In genomic region chr10:110684800-110685446, GRCh38 we compare ENCODE assay signal across 19 cellular contexts. TPM values are rescaled to one million over a fixed set of nuclear protein-coding genes. Genes with fewer than 3 reads are reported as not detected.
DNase-seq lines count a peak whose midpoint lies in the region; ATAC-seq, FAIRE-seq and TF ChIP-seq lines count a peak whose summit lies in the region.
"Had no signal": no experiment of that assay in that cellular context is flagged by ENCODE, and none has a peak within 500 bp of the region (broad histone marks: within the 10 kb centered on the region; RNA-seq: fewer than 3 reads in every experiment).

No MANE protein-coding gene starts in this region.

- H3K18ac ChIP-seq in IMR-90 (ENCODE audit: low read depth, low read length): peak overlapping the region; percentile 62

- peaks cover 3% of the 10 kb centered on the region for H3K9me3 Mint-ChIP-seq in endodermal cell
- H3K9me3 Mint-ChIP-seq: activated B cell treated with CpG ODN at 0.5 μM for 24 hours; effector memory CD8-positive, alpha-beta T cell had no signal

- no peak for TF ChIP-seq RAD21 in IMR-90 (IDR thresholded peaks at IDR 0.05; ENCODE audit: low read length)

- H2AFZ ChIP-seq in IMR-90 (replicated peaks; ENCODE audit: low read length, poor library complexity): peak overlapping the region; percentile 69

- 33% methylated on average over 11 of the region's 22 CpGs; no CpG with 5 or more reads in 1 of the 2 experiments for WGBS in IMR-90 (ENCODE audit: extremely low coverage in 2 of 2, insufficient read length in 1 of 2), 2 experiments
- WGBS in endodermal cell (ENCODE audit: insufficient coverage in 1 of 2, insufficient read length in 1 of 2), 2 experiments: 69 to 71% methylated on average over 17 to 22 of the region's 22 CpGs
- WGBS in small intestine, 3 donors: 71 to 81% (median 77%) methylated on average over 22 of the region's 22 CpGs
- 76% methylated on average over 22 of the region's 22 CpGs for WGBS in thyroid gland, 2 donors

- no peak overlapping the region for H3K27ac Mint-ChIP-seq in endodermal cell
- H3K27ac Mint-ChIP-seq: activated B cell treated with CpG ODN at 0.5 μM for 24 hours; activated CD8-positive, alpha-beta memory T cell treated with anti-CD3 and anti-CD28 coated beads, Interleukin-2, amount 10 ng/mL, durations not matched to agents 7 days and 5 days; effector memory CD8-positive, alpha-beta T cell had no signal

- H3K9ac ChIP-seq in IMR-90 (ENCODE audit: low read depth, low read length) (peak overlapping the region; percentile 50), endodermal cell (ENCODE audit: extremely low read depth, low read length, poor library complexity, severe bottlenecking) (no peak overlapping the region)

- dilution Hi-C loops in IMR-90 (cut with HindIII; ENCODE audit: low sequenced_read_pairs, unreplicated experiment): no loop called here

- DNase-seq in AG08395 (ENCODE audit: low spot score) (peak; percentile 78), IMR-90 (peak; percentile 85), endodermal cell (peak; percentile 73), iPS-NIHi11 (ENCODE audit: low spot score) (peak; percentile 30), small intestine (no peak), COR-L47 (lab: John Stamatoyannopoulos, UW) (no peak), thyroid gland (no peak)
- DNase-seq: activated B cell treated with CpG ODN at 0.5 μM for 24 hours; activated CD8-positive, alpha-beta memory T cell treated with anti-CD3 and anti-CD28 coated beads, Interleukin-2, amount 10 ng/mL, durations not matched to agents 7 days and 5 days; activated gamma-delta T cell treated with Interleukin-2 at 50 U/mL for 16 hours; effector memory CD8-positive, alpha-beta T cell; NCI-H2029; NCI-H748 treated with DMSO at 0.1 percent for 48 hours; stimulated activated CD4-positive, alpha-beta T cell treated with anti-CD3 and anti-CD28 coated beads, Interleukin-15, amount 100 ng/mL, for 24 hours had no signal

- H3K9me3 ChIP-seq in IMR-90 (ENCODE audit: control insufficient read depth, insufficient read depth, low read length) (no peaks in the 10 kb centered on the region), endodermal cell (ENCODE audit: control insufficient read depth, low read length) (peaks cover 6% of the 10 kb centered on the region), small intestine (ENCODE audit: control insufficient read depth, low read depth) (no peaks in the 10 kb centered on the region), thyroid gland (no peaks in the 10 kb centered on the region)
- H3K9me3 ChIP-seq: A549 had no signal

- peak overlapping the region; percentile 79 for H2BK5ac ChIP-seq in IMR-90 (ENCODE audit: low read depth, low read length, poor library complexity, severe bottlenecking)

- H3K23ac ChIP-seq in IMR-90 (ENCODE audit: low read depth, low read length): peak overlapping the region; percentile 63

- H3K14ac ChIP-seq in IMR-90 (replicated peaks; ENCODE audit: low read depth, low read length): peak overlapping the region; percentile 49

- H2BK15ac ChIP-seq in IMR-90 (ENCODE audit: low read depth, low read length): peak overlapping the region; percentile 16; the same call in 2 of the 3 replicates

- H3K4me1 ChIP-seq in IMR-90 (ENCODE audit: control insufficient read depth, insufficient read depth, low read length) (peaks cover 14% of the 10 kb centered on the region), endodermal cell (ENCODE audit: control insufficient read depth, insufficient read depth, low read length) (peaks cover 23% of the 10 kb centered on the region), small intestine (ENCODE audit: control insufficient read depth in 2 of 2, insufficient read depth in 1 of 2, low read depth in 1 of 2, low read length in 1 of 2) (no peaks in the 10 kb centered on the region), thyroid gland (no peaks in the 10 kb centered on the region)

- no peak for FAIRE-seq in small intestine (lab: Jason Lieb, UNC)
- FAIRE-seq: A549, G401.6, RCC 7860 had no signal

- H3K36me3 ChIP-seq in IMR-90 (ENCODE audit: control insufficient read depth, insufficient read depth, low read length) (no peaks in the 10 kb centered on the region), endodermal cell (ENCODE audit: control insufficient read depth, insufficient read depth, low read length) (no peaks in the 10 kb centered on the region), small intestine (ENCODE audit: control insufficient read depth in 2 of 2, insufficient read depth in 2 of 2, low read length in 2 of 2) (no peaks in the 10 kb centered on the region), thyroid gland (no peaks in the 10 kb centered on the region)

- POLR2A ChIA-PET in IMR-90 (lab: Charles Lee; ENCODE audit: unreplicated experiment): no interaction called here

- peak overlapping the region; percentile 81 for H2BK120ac ChIP-seq in IMR-90 (ENCODE audit: low read depth, low read length)

- peaks cover 36% of the 10 kb centered on the region for H3K4me1 Mint-ChIP-seq in endodermal cell

- no peak for TF ChIP-seq CTCF in IMR-90 (conservative IDR thresholded peaks at IDR 0.05; ENCODE audit: low read depth, low read length)
- no peak for TF ChIP-seq CTCF in endodermal cell (conservative IDR thresholded peaks at IDR 0.05)
- TF ChIP-seq CTCF in thyroid gland (IDR thresholded peaks at IDR 0.05): no peak

- H3K27me3 ChIP-seq in IMR-90 (ENCODE audit: control insufficient read depth, insufficient read depth, low read length): no peaks in the 10 kb centered on the region; the same call in 1 of the 2 replicates
- H3K27me3 ChIP-seq in endodermal cell (ENCODE audit: control insufficient read depth, insufficient read depth, low read length, poor library complexity, severe bottlenecking): no peaks in the 10 kb centered on the region
- H3K27me3 ChIP-seq in small intestine (ENCODE audit: control insufficient read depth in 2 of 2, insufficient read depth in 2 of 2, low read length in 2 of 2): peaks cover 0 to 5% of the 10 kb centered on the region in 2 donors
- H3K27me3 ChIP-seq in thyroid gland: no peaks in the 10 kb centered on the region

- no TSS peak for BruUV-seq in IMR-90 (replicated peaks; lab: Mats Ljungman, UMichigan)

- H3K27ac ChIP-seq in IMR-90 (ENCODE audit: insufficient read depth, low read length) (peak overlapping the region; percentile 74), endodermal cell (ENCODE audit: low read depth, low read length) (no peak overlapping the region), small intestine (ENCODE audit: low read depth in 1 of 2, low read length in 1 of 2) (no peak overlapping the region), thyroid gland (no peak overlapping the region)
- H3K27ac ChIP-seq: A549 had no signal

- H3K4me2 ChIP-seq in IMR-90 (ENCODE audit: low read depth, low read length): peak overlapping the region; percentile 80
- H3K4me2 ChIP-seq: A549 had no signal

- H3K4me3 ChIP-seq in IMR-90 (ENCODE audit: insufficient read depth, low read depth, low read length) (peak overlapping the region; percentile 20), endodermal cell (ENCODE audit: low read length) (no peak overlapping the region), small intestine (ENCODE audit: low read depth in 1 of 2, low read length in 2 of 2) (no peak overlapping the region), thyroid gland (replicated peaks in 1 of 3) (no peak overlapping the region)
- H3K4me3 ChIP-seq: A549 had no signal

- ATAC-seq in IMR-90 (ENCODE audit: low read depth) (peak; percentile 65), GM21619 (IDR thresholded peaks at IDR 0.05; ENCODE audit: unreplicated experiment) (no peak)
- ATAC-seq: A549; activated CD8-positive, alpha-beta memory T cell treated with anti-CD3 and anti-CD28 coated beads, Interleukin-2, amount 10 ng/mL, durations not matched to agents 7 days and 5 days; effector memory CD8-positive, alpha-beta T cell had no signal

- H3K4ac ChIP-seq in IMR-90 (ENCODE audit: low read depth, low read length): peak overlapping the region; percentile 67

- in situ Hi-C loops in IMR-90 (cut with MboI; ENCODE audit: low sequenced_read_pairs): no loop called here

- intact Hi-C loops in IMR-90 (cut with micrococcal nuclease): loop anchor here (2.0 to 5.0 kb wide), 2 partner anchors 22 to 43 kb away; partner anchors contain the start of gene RBM20
- intact Hi-C loops in thyroid gland (cut with DNase I): no loop called here

- H3K4me3 Mint-ChIP-seq in endodermal cell: no peak overlapping the region
- H3K4me3 Mint-ChIP-seq: activated B cell treated with CpG ODN at 0.5 μM for 24 hours; activated CD8-positive, alpha-beta memory T cell treated with anti-CD3 and anti-CD28 coated beads, Interleukin-2, amount 10 ng/mL, durations not matched to agents 7 days and 5 days; effector memory CD8-positive, alpha-beta T cell had no signal

- CTCF ChIA-PET in IMR-90 (lab: Yijun Ruan, JAX): interaction anchor here (1.0 to 2.2 kb wide), 3 partner anchors 10 to 19 kb away, joined by 3 to 18 read pairs (median 3); no protein-coding TSS in a partner anchor

- no peaks in the 10 kb centered on the region for H3K27me3 Mint-ChIP-seq in endodermal cell (ENCODE audit: insufficient read depth)

- peak overlapping the region; percentile 11 to 64; a peak in 3 of 4 replicates for H4K8ac ChIP-seq in IMR-90 (ENCODE audit: low read depth in 2 of 2, low read length in 2 of 2)

- H4K5ac ChIP-seq in IMR-90 (ENCODE audit: low read depth, low read length): peak overlapping the region; percentile 81

- H2BK20ac ChIP-seq in IMR-90 (ENCODE audit: low read depth, low read length): peak overlapping the region; percentile 45

- H4K20me1 ChIP-seq in IMR-90 (ENCODE audit: insufficient read depth, low read length): no peaks in the 10 kb centered on the region

- H2AK5ac ChIP-seq in IMR-90 (ENCODE audit: low read depth, low read length): peak overlapping the region; percentile 40; the same call in 1 of the 2 replicates

- H3K36me3 Mint-ChIP-seq in endodermal cell (ENCODE audit: low read depth): no peaks in the 10 kb centered on the region
- H3K36me3 Mint-ChIP-seq: activated CD8-positive, alpha-beta memory T cell treated with anti-CD3 and anti-CD28 coated beads, Interleukin-2, amount 10 ng/mL, durations not matched to agents 7 days and 5 days had no signal

- peak overlapping the region; percentile 49 for H4K91ac ChIP-seq in IMR-90 (ENCODE audit: insufficient read depth, low read depth, low read length)

- TF ChIP-seq POLR2A in IMR-90 (IDR thresholded peaks at IDR 0.05; ENCODE audit: low read depth, low read length): no peak
- TF ChIP-seq POLR2A in thyroid gland (IDR thresholded peaks at IDR 0.05): no peak

- peak overlapping the region; percentile 52; the same call in 1 of the 2 replicates for H3K56ac ChIP-seq in IMR-90 (ENCODE audit: extremely low read depth, insufficient read depth, low read length)

- peak overlapping the region; percentile 0 for H2AK9ac ChIP-seq in IMR-90 (replicated peaks; ENCODE audit: low read depth, low read length, poor library complexity)

- H3K79me1 ChIP-seq in IMR-90 (ENCODE audit: low read depth in 1 of 2, low read length in 2 of 2): no peaks in the 10 kb centered on the region; a peak in 1 of 4 replicates

- peaks cover 10% of the 10 kb centered on the region; the same call in 1 of the 2 replicates for H3K9me1 ChIP-seq in IMR-90 (ENCODE audit: insufficient read depth, low read length)

RNA-seq across cellular contexts. Expression of gene RBM20, which starts 40.8 kb away (rescaled TPM):
- total RNA-seq in IMR-90 (2012; rRNA removed) (under 0.01 TPM in 2 replicates), endodermal cell (1 to 10 TPM; 6.2 to 7.0 TPM), thyroid gland (1 to 10 TPM in 3 of 4 donors, under 1 TPM in 1; 0.54 to 4.3 (median 1.5) TPM)
- polyA plus RNA-seq in IMR-90 (2012; rRNA removed) (0.09 and 0.15 TPM in 2 replicates), small intestine (under 1 TPM in 2 of 3 donors, not detected in 1; under 0.01 to 0.36 TPM)
- 0.03 and 0.04 TPM in 2 replicates for polyA plus RNA-seq in IMR-90 (2012; cell fraction: cytosol; rRNA removed)
- 0.05 and 0.39 TPM in 2 replicates for polyA plus RNA-seq in IMR-90 (2012; cell fraction: nucleus; rRNA removed; ENCODE audit: low replicate concordance)
- 1.6 TPM for polyA plus RNA-seq in endodermal cell (2013, experiment 1 of 2)
- 1.9 TPM for polyA plus RNA-seq in endodermal cell (2013, experiment 2 of 2)
- total RNA-seq: MCF 10A had no signal

Comparison
In these comparisons a context has a peak if more than half of its experiments do, and no peak if none do; other contexts are left out.
1. DNase-seq: peak in AG08395 (single experiment), IMR-90 (single experiment), endodermal cell (single experiment) and iPS-NIHi11 (single experiment); none in small intestine (single experiment), COR-L47 (single experiment) and thyroid gland (0 of 2).